1 cellular context compared by ENCODE assay signal in the genomic region with DNA sequence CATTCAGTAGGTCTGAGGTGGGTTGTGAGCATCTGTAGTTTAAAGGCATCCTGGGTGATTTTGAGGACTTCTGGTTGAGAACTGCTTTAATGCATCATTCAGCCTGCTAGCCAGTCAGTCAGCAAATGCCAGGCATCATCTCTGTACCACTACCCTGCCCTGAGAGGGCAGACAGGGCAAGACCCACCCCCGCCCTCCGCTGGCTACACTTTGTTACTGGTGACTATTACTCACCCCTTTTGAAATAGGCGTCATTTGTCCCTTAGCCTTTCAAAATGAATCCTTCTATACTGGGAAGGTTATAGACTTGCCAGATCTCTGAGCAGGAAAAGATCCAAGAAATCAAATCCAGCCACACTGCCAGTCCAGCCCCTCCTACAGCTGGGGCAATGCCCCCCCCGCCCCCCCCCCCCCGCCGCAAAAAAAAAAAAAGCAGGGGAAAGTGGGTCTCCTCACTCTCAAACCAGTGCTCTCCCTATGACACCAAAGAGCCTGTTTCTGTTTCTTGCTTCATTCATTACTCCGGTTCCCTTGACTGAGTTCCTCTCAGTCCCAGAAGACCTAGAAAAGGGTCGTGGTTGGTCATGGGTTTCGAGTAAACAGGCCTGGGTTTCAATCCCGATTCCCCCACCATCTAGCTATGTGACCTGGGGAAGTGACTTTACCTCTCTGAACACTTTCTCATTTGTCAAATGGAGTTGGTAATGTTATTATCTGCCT.
TF ChIP-seq lines count a peak whose summit lies in the region.

No MANE protein-coding gene starts in this region.

TF ChIP-seq in GM12878, 131 proteins besides CTCF, POLR2A, EP300 and RAD21:
- TF ChIP-seq RUNX3 (IDR thresholded peaks at IDR 0.05; ENCODE audit: low read length) (peak; percentile 32; the same call in 1 of the 2 replicates), EZH2 (IDR thresholded peaks at IDR 0.05; ENCODE audit: borderline replicate concordance, control insufficient read depth, low read depth, low read length) (no peak), ZBED1 (IDR thresholded peaks at IDR 0.05; ENCODE audit: borderline replicate concordance) (no peak), SIN3A (IDR thresholded peaks at IDR 0.05; ENCODE audit: low read depth, low read length) (no peak), ETV6 (conservative IDR thresholded peaks at IDR 0.05 in 1 of 2, IDR thresholded peaks at IDR 0.05 in 1 of 2; ENCODE audit: borderline replicate concordance in 1 of 2, low read depth in 1 of 2) (no peak), ZNF24 (IDR thresholded peaks at IDR 0.05) (0 out of 2 replicates have a peak, but pooled peaks have one; percentile 17)
- TF ChIP-seq, protein P1, sequence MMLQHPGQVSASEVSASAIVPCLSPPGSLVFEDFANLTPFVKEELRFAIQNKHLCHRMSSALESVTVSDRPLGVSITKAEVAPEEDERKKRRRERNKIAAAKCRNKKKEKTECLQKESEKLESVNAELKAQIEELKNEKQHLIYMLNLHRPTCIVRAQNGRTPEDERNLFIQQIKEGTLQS (IDR thresholded peaks at IDR 0.05; ENCODE audit: borderline replicate concordance, extremely low read depth, low read depth, low read length), result no peak
